ENCODE assay signal across 15 cellular contexts in genomic region chr16:75534560-75535205, GRCh38. TPM values are rescaled to one million over a fixed set of nuclear protein-coding genes. Genes with fewer than 3 reads are reported as not detected.
"Had no signal": no experiment of that assay in that cellular context is flagged by ENCODE, and none has a peak within 500 bp of the region (broad histone marks: within the 10 kb centered on the region; RNA-seq: fewer than 3 reads in every experiment).

No MANE protein-coding gene starts in this region.

- H3K36me3 ChIP-seq: ovary, tibial artery had no signal

- H3K9me3 ChIP-seq: ovary, tibial artery had no signal

- ATAC-seq: activated naive CD4-positive, alpha-beta T cell treated with anti-CD3 and anti-CD28 coated beads, Interleukin-2, amount 50 U/mL, for 72 hours; left cardiac atrium; natural killer cell treated with Interleukin-12 subunit alpha and Interleukin-12 subunit beta and Interleukin-15 and Interleukin-18, amount 100 ng/mL, for 72 hours had no signal

- H3K27me3 ChIP-seq: ovary, tibial artery had no signal

- H3K27ac ChIP-seq: ovary, tibial artery had no signal

- H3K4me2 ChIP-seq: smooth muscle cell had no signal

- DNase-seq: activated CD4-positive, alpha-beta T cell treated with anti-CD3 and anti-CD28 coated beads, Interleukin-2, amount 50 U/mL, for 1 hour; activated CD4-positive, CD25-positive, alpha-beta regulatory T cell; activated T-cell treated with anti-CD3 and anti-CD28 coated beads for 4 hours; amniotic stem cell; hippocampal formation; left cardiac atrium; mammary epithelial cell; ovary had no signal

- H3K4me3 ChIP-seq: ovary, smooth muscle cell, tibial artery had no signal

RNA-seq across cellular contexts. Expression of gene CHST5, which starts 1.2 kb away (rescaled TPM):
- total RNA-seq: dermis microvascular lymphatic vessel endothelial cell; smooth muscle cell; T-helper 2 cell treated with Interferon-gamma antibody and Interleukin-4, amounts not matched to agents 100 ng/mL and 5 ng/mL, for 36 hours had no signal
- polyA plus RNA-seq: smooth muscle cell had no signal

RNA-seq across cellular contexts. Expression of gene CHST6, which starts 39.4 kb away (rescaled TPM):
- total RNA-seq: activated naive CD4-positive, alpha-beta T cell treated with anti-CD3 and anti-CD28 coated beads, Interleukin-2, amount 50 U/mL, for 72 hours; mononuclear cell; T-helper 2 cell treated with Interferon-gamma antibody and Interleukin-4, amounts not matched to agents 100 ng/mL and 5 ng/mL, for 36 hours had no signal
